ENCODE assay signal across 28 cellular contexts in genomic region chr18:527136-527535, GRCh38. TPM values are rescaled to one million over a fixed set of nuclear protein-coding genes. Genes with fewer than 3 reads are reported as not detected.
"Had no signal": no experiment of that assay in that cellular context is flagged by ENCODE, and none has a peak within 500 bp of the region (broad histone marks: within the 10 kb centered on the region; RNA-seq: fewer than 3 reads in every experiment).

No MANE protein-coding gene starts in this region.

- H3K27ac Mint-ChIP-seq: activated naive CD4-positive, alpha-beta T cell treated with anti-CD3 and anti-CD28 coated beads, Interleukin-2, amount 50 U/mL, for 72 hours; dendritic cell treated with granulocyte-macrophage colony-stimulating factor and Interleukin-4, amounts not matched to agents 40 ng/mL and 50 ng/mL, for 4 days; natural killer cell; stimulated activated naive CD8-positive, alpha-beta T cell treated with anti-CD3 and anti-CD28 coated beads, Interleukin-15, Interleukin-2, amounts not matched to agents 100 ng/mL and 50 ng/mL, for 24 hours had no signal

- H3K36me3 ChIP-seq: gastrocnemius medialis, neutrophil, pancreas, tibial artery had no signal

- H3K9me3 Mint-ChIP-seq: activated naive CD4-positive, alpha-beta T cell treated with anti-CD3 and anti-CD28 coated beads, Interleukin-2, amount 50 U/mL, for 72 hours; dendritic cell treated with granulocyte-macrophage colony-stimulating factor and Interleukin-4, amounts not matched to agents 40 ng/mL and 50 ng/mL, for 4 days; natural killer cell; stimulated activated naive CD8-positive, alpha-beta T cell treated with anti-CD3 and anti-CD28 coated beads, Interleukin-15, Interleukin-2, amounts not matched to agents 100 ng/mL and 50 ng/mL, for 24 hours had no signal

- DNase-seq: activated CD4-positive, alpha-beta T cell treated with anti-CD3 and anti-CD28 coated beads for 1 hour; activated T-cell treated with anti-CD3 and anti-CD28 coated beads, Interleukin-2, amount 50 U/mL, for 1 hour; amniotic stem cell; effector CD4-positive, alpha-beta T cell; gastrocnemius medialis; head of caudate nucleus; left colon; midbrain; natural killer cell; pancreas; right cardiac atrium; stimulated activated CD4-positive, alpha-beta T cell treated with anti-CD3 and anti-CD28 coated beads, Interleukin-1b, Interleukin-23, amount 100 ng/mL, for 48 hours; substantia nigra; T-helper 9 cell; tibial artery had no signal

- H3K27me3 ChIP-seq: gastrocnemius medialis, neutrophil, pancreas, tibial artery had no signal

- FAIRE-seq: bronchial epithelial cell, keratinocyte, pancreas had no signal

- H3K9me3 ChIP-seq: gastrocnemius medialis, neutrophil, pancreas, tibial artery had no signal

- H3K4me1 ChIP-seq: gastrocnemius medialis had no signal

- H3K36me3 Mint-ChIP-seq: activated naive CD4-positive, alpha-beta T cell treated with anti-CD3 and anti-CD28 coated beads, Interleukin-2, amount 50 U/mL, for 72 hours; natural killer cell had no signal

- ATAC-seq: activated naive CD4-positive, alpha-beta T cell treated with anti-CD3 and anti-CD28 coated beads, Interleukin-2, amount 50 U/mL, for 72 hours; gastrocnemius medialis; left colon; natural killer cell; right cardiac atrium had no signal

- H3K27ac ChIP-seq: gastrocnemius medialis, neutrophil, pancreas, tibial artery had no signal

- H3K4me1 Mint-ChIP-seq: natural killer cell had no signal

- H3K4me3 ChIP-seq: gastrocnemius medialis, lung, pancreas, tibial artery had no signal

- H3K4me3 Mint-ChIP-seq: dendritic cell treated with granulocyte-macrophage colony-stimulating factor and Interleukin-4, amounts not matched to agents 40 ng/mL and 50 ng/mL, for 4 days; natural killer cell; stimulated activated naive CD8-positive, alpha-beta T cell treated with anti-CD3 and anti-CD28 coated beads, Interleukin-15, Interleukin-2, amounts not matched to agents 100 ng/mL and 50 ng/mL, for 24 hours had no signal

RNA-seq across cellular contexts. Expression of gene COLEC12, which starts 26.6 kb away (rescaled TPM):
- total RNA-seq: activated naive CD4-positive, alpha-beta T cell treated with anti-CD3 and anti-CD28 coated beads, Interleukin-2, amount 50 U/mL, for 72 hours; natural killer cell; T-helper 1 cell treated with Interleukin-12 subunit alpha and Interleukin-12 subunit beta and Interleukin-4 antibody, amounts not matched to agents 30 ng/mL and 1 ng/mL, for 36 hours had no signal
- polyA plus RNA-seq: keratinocyte had no signal

RNA-seq across cellular contexts. Expression of gene CETN1, which starts 53.0 kb away (rescaled TPM):
- total RNA-seq: activated naive CD4-positive, alpha-beta T cell treated with anti-CD3 and anti-CD28 coated beads, Interleukin-2, amount 50 U/mL, for 72 hours; bronchial epithelial cell; cerebellum; gastrocnemius medialis; left colon; lung; natural killer cell; pancreas; pulmonary artery endothelial cell; right cardiac atrium; skeletal muscle tissue; T-helper 1 cell treated with Interleukin-12 subunit alpha and Interleukin-12 subunit beta and Interleukin-4 antibody, amounts not matched to agents 30 ng/mL and 1 ng/mL, for 36 hours; urinary bladder had no signal
- polyA plus RNA-seq: esophagus, keratinocyte, lung, pancreas, right cardiac atrium, urinary bladder had no signal
